In the genomic region with DNA sequence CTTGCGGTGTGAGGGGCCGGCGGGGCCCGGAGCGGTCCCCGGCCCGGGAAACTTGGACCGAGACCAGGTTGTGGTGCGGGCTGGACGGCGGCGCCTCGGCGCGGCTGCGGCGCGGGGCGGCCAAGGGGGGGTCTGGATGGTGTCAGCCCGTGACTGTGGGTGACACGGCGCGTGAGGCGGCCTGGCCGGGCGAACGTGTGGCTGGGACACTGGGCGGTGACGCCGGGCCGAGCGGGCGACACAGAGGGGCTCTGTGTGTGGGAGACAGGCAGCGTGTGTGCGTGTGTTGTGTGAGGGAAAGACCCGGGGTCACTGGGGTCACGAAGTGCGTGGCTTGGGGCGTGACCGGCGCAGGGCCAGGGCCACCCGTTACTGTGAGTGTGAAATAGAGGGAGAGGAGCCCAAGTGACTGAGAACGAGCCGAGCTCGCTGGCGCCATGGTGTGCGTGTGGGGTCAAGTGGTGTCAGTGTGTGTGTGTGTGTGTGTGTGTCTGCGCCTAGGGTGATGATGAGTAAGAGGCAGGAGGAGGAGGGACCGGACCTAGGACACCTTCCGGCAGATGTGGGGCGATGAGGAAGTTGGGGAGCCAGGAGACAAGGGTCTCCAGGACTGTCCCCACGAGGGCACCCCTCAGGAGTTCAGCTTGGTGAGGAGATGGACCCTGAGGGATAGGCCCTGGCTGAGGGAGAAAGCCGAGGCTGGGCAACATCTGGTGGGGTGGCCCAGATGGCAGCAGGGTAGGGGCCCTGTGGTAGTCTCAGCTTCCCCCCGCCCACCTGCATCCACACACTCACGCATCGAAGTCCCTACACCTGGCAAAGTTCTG, we compare ENCODE assay signal across 1 cellular context.
TF ChIP-seq lines count a peak whose summit lies in the region.

No MANE protein-coding gene starts in this region.

TF ChIP-seq in HepG2, 621 proteins besides CTCF, POLR2A, EP300 and RAD21 (continued from another document):
- TF ChIP-seq ZNF512B (CRISPR knock-in tag; IDR thresholded peaks at IDR 0.05; ENCODE audit: borderline replicate concordance) (no peak), TARDBP (CRISPR knock-in tag; IDR thresholded peaks at IDR 0.05) (peak; percentile 30; the same call in 1 of the 2 replicates), YEATS4 (CRISPR knock-in tag; IDR thresholded peaks at IDR 0.05; ENCODE audit: borderline replicate concordance) (no peak), ZNF24 (IDR thresholded peaks at IDR 0.05) (no peak), ZNF329 (CRISPR knock-in tag; IDR thresholded peaks at IDR 0.05; ENCODE audit: low read depth) (no peak), MLLT10 (CRISPR knock-in tag; IDR thresholded peaks at IDR 0.05) (no peak), YY1 (IDR thresholded peaks at IDR 0.05; ENCODE audit: insufficient read depth, insufficient replicate concordance, low read depth, low read length) (peak; percentile 57), TBP (CRISPR knock-in tag; IDR thresholded peaks at IDR 0.05) (no peak), NFYC (CRISPR knock-in tag; IDR thresholded peaks at IDR 0.05) (no peak), DMAP1 (CRISPR knock-in tag; IDR thresholded peaks at IDR 0.05) (no peak), NFKBIZ (CRISPR knock-in tag; IDR thresholded peaks at IDR 0.05) (no peak), ZUFSP (CRISPR knock-in tag; IDR thresholded peaks at IDR 0.05; ENCODE audit: borderline replicate concordance) (no peak), ZMYM4 (CRISPR knock-in tag; IDR thresholded peaks at IDR 0.05) (no peak), GPN1 (CRISPR knock-in tag; IDR thresholded peaks at IDR 0.05; ENCODE audit: borderline replicate concordance) (no peak), ZNF607 (CRISPR knock-in tag; IDR thresholded peaks at IDR 0.05; ENCODE audit: borderline replicate concordance) (no peak), MAF1 (CRISPR knock-in tag; IDR thresholded peaks at IDR 0.05; ENCODE audit: borderline replicate concordance) (no peak), SATB2 (CRISPR knock-in tag; IDR thresholded peaks at IDR 0.05) (no peak), ZNF672 (CRISPR knock-in tag; IDR thresholded peaks at IDR 0.05) (no peak), CCDC6 (CRISPR knock-in tag; IDR thresholded peaks at IDR 0.05) (no peak), SALL2 (CRISPR knock-in tag; IDR thresholded peaks at IDR 0.05) (no peak)
- TF ChIP-seq, protein P1, sequence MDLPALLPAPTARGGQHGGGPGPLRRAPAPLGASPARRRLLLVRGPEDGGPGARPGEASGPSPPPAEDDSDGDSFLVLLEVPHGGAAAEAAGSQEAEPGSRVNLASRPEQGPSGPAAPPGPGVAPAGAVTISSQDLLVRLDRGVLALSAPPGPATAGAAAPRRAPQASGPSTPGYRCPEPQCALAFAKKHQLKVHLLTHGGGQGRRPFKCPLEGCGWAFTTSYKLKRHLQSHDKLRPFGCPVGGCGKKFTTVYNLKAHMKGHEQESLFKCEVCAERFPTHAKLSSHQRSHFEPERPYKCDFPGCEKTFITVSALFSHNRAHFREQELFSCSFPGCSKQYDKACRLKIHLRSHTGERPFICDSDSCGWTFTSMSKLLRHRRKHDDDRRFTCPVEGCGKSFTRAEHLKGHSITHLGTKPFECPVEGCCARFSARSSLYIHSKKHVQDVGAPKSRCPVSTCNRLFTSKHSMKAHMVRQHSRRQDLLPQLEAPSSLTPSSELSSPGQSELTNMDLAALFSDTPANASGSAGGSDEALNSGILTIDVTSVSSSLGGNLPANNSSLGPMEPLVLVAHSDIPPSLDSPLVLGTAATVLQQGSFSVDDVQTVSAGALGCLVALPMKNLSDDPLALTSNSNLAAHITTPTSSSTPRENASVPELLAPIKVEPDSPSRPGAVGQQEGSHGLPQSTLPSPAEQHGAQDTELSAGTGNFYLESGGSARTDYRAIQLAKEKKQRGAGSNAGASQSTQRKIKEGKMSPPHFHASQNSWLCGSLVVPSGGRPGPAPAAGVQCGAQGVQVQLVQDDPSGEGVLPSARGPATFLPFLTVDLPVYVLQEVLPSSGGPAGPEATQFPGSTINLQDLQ (CRISPR knock-in tag; IDR thresholded peaks at IDR 0.05) = no peak
